ENCODE assay signal across 8 cellular contexts in genomic region chr6:11258260-11259237, GRCh38. TPM values are rescaled to one million over a fixed set of nuclear protein-coding genes. Genes with fewer than 3 reads are reported as not detected.
DNase-seq lines count a peak whose midpoint lies in the region; ATAC-seq lines count a peak whose summit lies in the region.
"Had no signal": no experiment of that assay in that cellular context is flagged by ENCODE, and none has a peak within 500 bp of the region (broad histone marks: within the 10 kb centered on the region; RNA-seq: fewer than 3 reads in every experiment).

No MANE protein-coding gene starts in this region.

- no peak overlapping the region for H3K9ac ChIP-seq in trophoblast cell (ENCODE audit: low read length)

- peak overlapping the region; percentile 34 for H4K8ac ChIP-seq in trophoblast cell (ENCODE audit: low read depth, low read length)

- H2BK5ac ChIP-seq in trophoblast cell (ENCODE audit: low read depth, low read length, poor library complexity) = peak overlapping the region; percentile 6

- H3K4ac ChIP-seq in trophoblast cell (ENCODE audit: low read depth, low read length) = no peak overlapping the region

- no peaks in the 10 kb centered on the region for H3K27me3 ChIP-seq in trophoblast cell (ENCODE audit: insufficient read depth, low read length)

- H4K12ac ChIP-seq in trophoblast cell (ENCODE audit: low read depth, low read length) = no peak overlapping the region

- H4K91ac ChIP-seq in trophoblast cell (ENCODE audit: low read depth, low read length) = peak overlapping the region; percentile 8

- H3K36me3 ChIP-seq in trophoblast cell (ENCODE audit: control insufficient read depth in 1 of 2, insufficient read depth in 2 of 2, low read length in 2 of 2) = no peaks in the 10 kb centered on the region

- peaks cover 11% of the 10 kb centered on the region for H3K79me1 ChIP-seq in trophoblast cell (ENCODE audit: low read length)

- H3K23ac ChIP-seq in trophoblast cell (ENCODE audit: low read length) = no peak overlapping the region

- peak overlapping the region; percentile 9 for H3K18ac ChIP-seq in trophoblast cell (ENCODE audit: low read length)

- no peak overlapping the region for H3K4me3 ChIP-seq in trophoblast cell (ENCODE audit: low read depth, low read length)

- H2BK120ac ChIP-seq in trophoblast cell (ENCODE audit: insufficient read depth, low read length, poor library complexity) = peak overlapping the region; percentile 20

- no peaks in the 10 kb centered on the region for H3K79me2 ChIP-seq in trophoblast cell (ENCODE audit: control insufficient read depth, insufficient read depth, low read length, poor library complexity)

- peak; percentile 70 for DNase-seq in activated effector memory CD4-positive, alpha-beta T cell treated with anti-CD3 and anti-CD28 coated beads, Interleukin-2, amount 50 U/mL, for 16 hours
- peak in 1 of 2 donors; percentile 41 for DNase-seq in trophoblast cell
- DNase-seq in NCI-H446 treated with DMSO at 0.1 percent for 48 hours (lab: John Stamatoyannopoulos, UW) = no peak
- no peak for DNase-seq in NCI-H2196 treated with DMSO at 0.1 percent for 48 hours (lab: John Stamatoyannopoulos, UW; ENCODE audit: unreplicated experiment)
- DNase-seq in SKM-1 (lab: John Stamatoyannopoulos, UW; ENCODE audit: unreplicated experiment) = no peak
- DNase-seq: mammary epithelial cell had no signal

- H3K4me1 ChIP-seq in trophoblast cell (ENCODE audit: control insufficient read depth in 1 of 2, insufficient read depth in 2 of 2, low read length in 2 of 2) = peaks cover 15 to 17% of the 10 kb centered on the region in 2 experiments

- no peak overlapping the region for H2AFZ ChIP-seq in trophoblast cell (ENCODE audit: insufficient read depth, low read length, poor library complexity)

- peak overlapping the region; percentile 5 for H3K27ac ChIP-seq in trophoblast cell (ENCODE audit: low read depth, low read length)

- no peaks in the 10 kb centered on the region for H3K9me3 ChIP-seq in trophoblast cell (ENCODE audit: insufficient read depth, low read depth, low read length)

- peak; percentile 71 for ATAC-seq in GM19372 (IDR thresholded peaks at IDR 0.05; ENCODE audit: low read depth, unreplicated experiment)
- peak; percentile 58 for ATAC-seq in HG03095 (IDR thresholded peaks at IDR 0.05; ENCODE audit: unreplicated experiment)

- no peak overlapping the region for H2AK5ac ChIP-seq in trophoblast cell (ENCODE audit: low read length)

- H3K14ac ChIP-seq in trophoblast cell (ENCODE audit: low read length) = no peak overlapping the region

- WGBS in trophoblast cell (ENCODE audit: extremely low coverage, insufficient coverage, insufficient read length) = no CpG with 5 or more reads among the region's 2 CpGs

- peak overlapping the region; percentile 10 for H3K4me2 ChIP-seq in trophoblast cell (ENCODE audit: low read length)

- peak overlapping the region; percentile 63 for H2BK12ac ChIP-seq in trophoblast cell (ENCODE audit: low read length)

RNA-seq across cellular contexts. Expression of gene NEDD9, which starts 26.1 kb away (rescaled TPM):
- polyA plus RNA-seq in trophoblast cell (2013) = 46.4 and 47.9 TPM in 2 replicates
